In the genomic region with DNA sequence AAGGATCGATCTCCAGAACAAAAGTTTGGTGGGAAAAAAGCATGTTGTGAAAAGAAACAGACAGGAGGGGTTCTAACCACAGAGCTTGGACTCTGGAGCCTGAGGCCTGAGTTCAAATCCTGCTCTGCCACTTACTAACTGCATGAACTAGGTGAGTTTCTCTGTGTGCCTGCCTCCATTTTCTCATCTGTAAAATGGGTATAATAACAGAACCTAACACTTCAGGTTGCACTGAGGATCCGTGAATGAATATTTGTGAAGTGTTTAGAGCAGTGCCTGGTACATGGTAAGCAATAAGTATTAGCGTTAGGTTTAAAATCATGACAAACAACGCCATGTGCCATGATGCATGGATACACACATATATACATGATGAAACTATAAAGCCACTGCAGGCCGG, we compare ENCODE assay signal across 1 cellular context.
TF ChIP-seq lines count a peak whose summit lies in the region.

No MANE protein-coding gene starts in this region.

TF ChIP-seq in H1, 55 proteins besides CTCF, POLR2A, EP300 and RAD21:
- no peak for TF ChIP-seq SP1 (IDR thresholded peaks at IDR 0.05; ENCODE audit: low read depth, low read length)
- no peak for TF ChIP-seq BCL11A (IDR thresholded peaks at IDR 0.05; ENCODE audit: low read depth in 2 of 2, low read length in 2 of 2)
- TF ChIP-seq KDM4A (IDR thresholded peaks at IDR 0.05; ENCODE audit: low read depth, low read length, severe bottlenecking), result no peak
- TF ChIP-seq SIX5 (IDR thresholded peaks at IDR 0.05; ENCODE audit: low read depth, low read length), result no peak
- no peak for TF ChIP-seq SP4 (IDR thresholded peaks at IDR 0.05; ENCODE audit: low read length)
- no peak for TF ChIP-seq GABPA (IDR thresholded peaks at IDR 0.05; ENCODE audit: borderline replicate concordance, insufficient read depth, low read length)
- TF ChIP-seq BRCA1 (IDR thresholded peaks at IDR 0.05; ENCODE audit: low read depth, low read length), result no peak
- TF ChIP-seq CTBP2 (IDR thresholded peaks at IDR 0.05; ENCODE audit: borderline replicate concordance, insufficient read depth, insufficient read length, low read length), result no peak
- TF ChIP-seq PHF8 (conservative IDR thresholded peaks at IDR 0.05; ENCODE audit: low read depth, low read length), result no peak
- TF ChIP-seq NRF1 (IDR thresholded peaks at IDR 0.05; ENCODE audit: low read depth, low read length), result no peak
- TF ChIP-seq MAFK (IDR thresholded peaks at IDR 0.05; ENCODE audit: low read depth, low read length), result no peak
- TF ChIP-seq RNF2 (IDR thresholded peaks at IDR 0.05; ENCODE audit: borderline replicate concordance, low read depth, low read length, missing control alignments, poor library complexity, severe bottlenecking), result no peak
- no peak for TF ChIP-seq CBX8 (IDR thresholded peaks at IDR 0.05; ENCODE audit: borderline replicate concordance, low read depth, low read length)
- TF ChIP-seq GTF2F1 (IDR thresholded peaks at IDR 0.05; ENCODE audit: borderline replicate concordance, low read depth, low read length), result no peak
- no peak for TF ChIP-seq CHD2 (IDR thresholded peaks at IDR 0.05; ENCODE audit: low read length)
- TF ChIP-seq RFX5 (IDR thresholded peaks at IDR 0.05; ENCODE audit: borderline replicate concordance, low read depth, low read length), result no peak
- TF ChIP-seq TEAD4 (IDR thresholded peaks at IDR 0.05; ENCODE audit: low read depth, low read length), result no peak
- TF ChIP-seq, protein P1, sequence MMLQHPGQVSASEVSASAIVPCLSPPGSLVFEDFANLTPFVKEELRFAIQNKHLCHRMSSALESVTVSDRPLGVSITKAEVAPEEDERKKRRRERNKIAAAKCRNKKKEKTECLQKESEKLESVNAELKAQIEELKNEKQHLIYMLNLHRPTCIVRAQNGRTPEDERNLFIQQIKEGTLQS (IDR thresholded peaks at IDR 0.05; ENCODE audit: insufficient read depth, low read depth, low read length), result no peak
- TF ChIP-seq RBBP5 (IDR thresholded peaks at IDR 0.05; ENCODE audit: borderline replicate concordance, low read depth, low read length), result no peak
- no peak for TF ChIP-seq SAP30 (IDR thresholded peaks at IDR 0.05; ENCODE audit: insufficient read depth, insufficient replicate concordance, low read length)
